Comparison of ENCODE assay signal across 8 cellular contexts in the genomic region with DNA sequence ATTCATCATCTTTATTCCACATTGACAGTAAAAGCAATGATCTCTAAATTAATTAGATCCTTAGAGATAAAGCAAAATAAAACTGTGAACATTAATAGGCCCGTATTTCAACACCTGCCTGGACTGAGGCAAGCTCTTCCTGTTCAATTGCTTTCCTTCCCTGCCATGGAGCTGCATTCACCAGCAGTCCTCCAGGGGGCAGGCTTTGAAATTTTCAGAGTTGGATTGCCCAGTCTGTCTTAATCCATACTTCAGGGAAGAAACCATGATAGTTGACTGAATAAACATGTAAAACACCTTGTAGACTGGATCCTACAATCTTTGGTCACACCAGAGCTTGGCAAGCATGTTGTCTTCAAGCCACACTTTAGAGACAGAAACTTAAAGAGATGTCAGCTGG.
A peak's percentile ranks its signal among the peaks of the same experiment; 100 is the strongest.
DNase-seq lines count a peak whose midpoint lies in the region; ATAC-seq and TF ChIP-seq lines count a peak whose summit lies in the region.

No MANE protein-coding gene starts in this region.

- H3K27ac Mint-ChIP-seq in WTC11 = no peak overlapping the region
- no peak overlapping the region for H3K27ac Mint-ChIP-seq in CD8-positive, alpha-beta T cell

- no peak overlapping the region for H3K27ac ChIP-seq in lower lobe of right lung
- no peak overlapping the region for H3K27ac ChIP-seq in CD8-positive, alpha-beta T cell (ENCODE audit: low read depth, low read length)

- H3K27me3 ChIP-seq in lower lobe of right lung (ENCODE audit: low read depth) = no peaks in the 10 kb centered on the region
- H3K27me3 ChIP-seq in CD8-positive, alpha-beta T cell (ENCODE audit: insufficient read depth, low read length) = no peaks in the 10 kb centered on the region

- peak; percentile 75 for ATAC-seq in HG02623 (IDR thresholded peaks at IDR 0.05; ENCODE audit: unreplicated experiment)
- peak; percentile 92 for ATAC-seq in WTC11
- peak in 1 of 2 donors; percentile 49 for ATAC-seq in lower lobe of right lung
- ATAC-seq in GM18511 (IDR thresholded peaks at IDR 0.05; ENCODE audit: unreplicated experiment) = no peak
- no peak for ATAC-seq in CD8-positive, alpha-beta T cell

- H3K36me3 ChIP-seq in lower lobe of right lung = no peaks in the 10 kb centered on the region
- no peaks in the 10 kb centered on the region for H3K36me3 ChIP-seq in CD8-positive, alpha-beta T cell (ENCODE audit: insufficient read depth, low read length)

- no peaks in the 10 kb centered on the region for H3K27me3 Mint-ChIP-seq in WTC11 (ENCODE audit: low read depth)
- no peaks in the 10 kb centered on the region for H3K27me3 Mint-ChIP-seq in CD8-positive, alpha-beta T cell (ENCODE audit: low read depth)

- TF ChIP-seq CTCF in GM10266 (IDR thresholded peaks at IDR 0.05; ENCODE audit: control insufficient read depth, insufficient read depth, low read depth, missing control alignments) (peak; percentile 52), WTC11 (IDR thresholded peaks at IDR 0.05) (peak; percentile 72), lower lobe of right lung (IDR thresholded peaks at IDR 0.05) (peak; percentile 42)
- no peak for TF ChIP-seq CTCF in CD8-positive, alpha-beta T cell (IDR thresholded peaks at IDR 0.05)

- no peak overlapping the region for H3K4me3 ChIP-seq in lower lobe of right lung
- H3K4me3 ChIP-seq in CD8-positive, alpha-beta T cell (ENCODE audit: low read depth, low read length) = no peak overlapping the region

- CTCF ChIA-PET in WTC11 (lab: Charles Lee) = interaction anchor here (0.6 to 1.9 kb wide), 22 partner anchors 9 to 1060 kb away, joined by 3 to 19 read pairs (median 4); no protein-coding TSS in a partner anchor
- CTCF ChIA-PET in CD8-positive, alpha-beta T cell (lab: Charles Lee) = no interaction called here

- POLR2A ChIA-PET in WTC11 (lab: Charles Lee) = no interaction called here
- POLR2A ChIA-PET in CD8-positive, alpha-beta T cell (lab: Charles Lee) = no interaction called here

- DNase-seq in GM10266 (ENCODE audit: extremely low spot score) (peak; percentile 16), WTC11 (ENCODE audit: low spot score) (peak; percentile 74), lower lobe of right lung (no peak), epidermal melanocyte (ENCODE audit: insufficient read length, low spot score) (no peak), DMS153 (lab: John Stamatoyannopoulos, UW) (no peak)
- DNase-seq in CD8-positive, alpha-beta T cell = no peak

- no peak overlapping the region for H3K4me3 Mint-ChIP-seq in WTC11
- no peak overlapping the region for H3K4me3 Mint-ChIP-seq in CD8-positive, alpha-beta T cell

- H3K36me3 Mint-ChIP-seq in WTC11 = no peaks in the 10 kb centered on the region
- H3K36me3 Mint-ChIP-seq in CD8-positive, alpha-beta T cell = no peaks in the 10 kb centered on the region

- no peaks in the 10 kb centered on the region for H3K4me1 Mint-ChIP-seq in WTC11
- H3K4me1 Mint-ChIP-seq in CD8-positive, alpha-beta T cell (ENCODE audit: low read depth) = no peaks in the 10 kb centered on the region

- intact Hi-C loops in lower lobe of right lung (cut with DNase I) = no loop called here
- intact Hi-C loops in CD8-positive, alpha-beta T cell (cut with DNase I, micrococcal nuclease) = no loop called here

- H3K9me3 Mint-ChIP-seq in WTC11 = peaks cover 6% of the 10 kb centered on the region; the same call in 1 of the 2 replicates
- H3K9me3 Mint-ChIP-seq in CD8-positive, alpha-beta T cell = peaks cover 7% of the 10 kb centered on the region

- H3K4me1 ChIP-seq in lower lobe of right lung = no peaks in the 10 kb centered on the region
- no peaks in the 10 kb centered on the region for H3K4me1 ChIP-seq in CD8-positive, alpha-beta T cell (ENCODE audit: insufficient read depth, low read length)

- no peaks in the 10 kb centered on the region for H3K9me3 ChIP-seq in lower lobe of right lung
- H3K9me3 ChIP-seq in CD8-positive, alpha-beta T cell (ENCODE audit: low read length) = no peaks in the 10 kb centered on the region

TF ChIP-seq in WTC11, 78 proteins besides CTCF, POLR2A, EP300 and RAD21:
- TF ChIP-seq TCF7 (CRISPR knock-in tag; IDR thresholded peaks at IDR 0.05; ENCODE audit: low read depth) = no peak
- TF ChIP-seq, protein P1, sequence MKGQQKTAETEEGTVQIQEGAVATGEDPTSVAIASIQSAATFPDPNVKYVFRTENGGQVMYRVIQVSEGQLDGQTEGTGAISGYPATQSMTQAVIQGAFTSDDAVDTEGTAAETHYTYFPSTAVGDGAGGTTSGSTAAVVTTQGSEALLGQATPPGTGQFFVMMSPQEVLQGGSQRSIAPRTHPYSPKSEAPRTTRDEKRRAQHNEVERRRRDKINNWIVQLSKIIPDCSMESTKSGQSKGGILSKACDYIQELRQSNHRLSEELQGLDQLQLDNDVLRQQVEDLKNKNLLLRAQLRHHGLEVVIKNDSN (CRISPR knock-in tag; IDR thresholded peaks at IDR 0.05) = no peak
- no peak for TF ChIP-seq NFE2L1 (CRISPR knock-in tag; IDR thresholded peaks at IDR 0.05)

Comparison
In these comparisons a context has a peak if more than half of its experiments do, and no peak if none do; other contexts are left out.
1. DNase-seq: peak in GM10266 (single experiment) and WTC11 (single experiment); none in lower lobe of right lung (single experiment), CD8-positive, alpha-beta T cell (0 of 7), epidermal melanocyte (single experiment) and DMS153 (single experiment).
2. ATAC-seq: peak in HG02623 (single experiment) and WTC11 (single experiment); none in GM18511 (single experiment) and CD8-positive, alpha-beta T cell (single experiment).